ENCODE assay signal across 1 cellular context in genomic region chr5:134005415-134006118, GRCh38.
TF ChIP-seq lines count a peak whose summit lies in the region.

No MANE protein-coding gene starts in this region.

TF ChIP-seq in HepG2, 621 proteins besides CTCF, POLR2A, EP300 and RAD21 (continued from another document and continues in another):
- TF ChIP-seq KLF15 (CRISPR knock-in tag; IDR thresholded peaks at IDR 0.05; ENCODE audit: borderline replicate concordance) (no peak), ZNF570 (CRISPR knock-in tag; IDR thresholded peaks at IDR 0.05; ENCODE audit: borderline replicate concordance) (no peak), ZNF883 (CRISPR knock-in tag; IDR thresholded peaks at IDR 0.05; ENCODE audit: not compliant biosample characterization) (no peak), POGZ (CRISPR knock-in tag; IDR thresholded peaks at IDR 0.05) (no peak), KDM4B (CRISPR knock-in tag; IDR thresholded peaks at IDR 0.05) (no peak), ZNF891 (CRISPR knock-in tag; IDR thresholded peaks at IDR 0.05) (0 out of 2 replicates have a peak, but pooled peaks have one; percentile 56), ZNF326 (CRISPR knock-in tag; IDR thresholded peaks at IDR 0.05; ENCODE audit: borderline replicate concordance) (no peak), ZSCAN31 (CRISPR knock-in tag; IDR thresholded peaks at IDR 0.05; ENCODE audit: low read depth) (0 out of 2 replicates have a peak, but pooled peaks have one; percentile 5), ATF7 (IDR thresholded peaks at IDR 0.05) (no peak), ATF7 (CRISPR knock-in tag; IDR thresholded peaks at IDR 0.05) (peak; percentile 33; the same call in 1 of the 2 replicates), HIVEP1 (CRISPR knock-in tag; IDR thresholded peaks at IDR 0.05) (peak; percentile 61), ZNF251 (CRISPR knock-in tag; IDR thresholded peaks at IDR 0.05) (no peak), ZNF784 (CRISPR knock-in tag; IDR thresholded peaks at IDR 0.05; ENCODE audit: borderline replicate concordance) (no peak), RBAK (CRISPR knock-in tag; IDR thresholded peaks at IDR 0.05) (no peak), GLI4 (CRISPR knock-in tag; IDR thresholded peaks at IDR 0.05; ENCODE audit: borderline replicate concordance) (no peak), ZNF850 (CRISPR knock-in tag; conservative IDR thresholded peaks at IDR 0.05) (no peak), ZNF331 (CRISPR knock-in tag; IDR thresholded peaks at IDR 0.05) (no peak), HMGA1 (CRISPR knock-in tag; conservative IDR thresholded peaks at IDR 0.05) (no peak), MTERF4 (CRISPR knock-in tag; IDR thresholded peaks at IDR 0.05) (no peak), ATF4 (CRISPR knock-in tag; IDR thresholded peaks at IDR 0.05) (no peak), MXD1 (CRISPR knock-in tag; IDR thresholded peaks at IDR 0.05) (no peak), TOE1 (CRISPR knock-in tag; IDR thresholded peaks at IDR 0.05) (no peak), NONO (IDR thresholded peaks at IDR 0.05) (no peak), NONO (CRISPR knock-in tag; conservative IDR thresholded peaks at IDR 0.05) (no peak), CHCHD3 (CRISPR knock-in tag; IDR thresholded peaks at IDR 0.05) (no peak), IRX3 (CRISPR knock-in tag; IDR thresholded peaks at IDR 0.05; ENCODE audit: borderline replicate concordance, low read depth) (no peak), MAF1 (CRISPR knock-in tag; IDR thresholded peaks at IDR 0.05; ENCODE audit: borderline replicate concordance) (no peak), ZNF280B (CRISPR knock-in tag; IDR thresholded peaks at IDR 0.05; ENCODE audit: borderline replicate concordance) (no peak), ZNF354B (CRISPR knock-in tag; IDR thresholded peaks at IDR 0.05) (no peak), KLF9 (CRISPR knock-in tag; IDR thresholded peaks at IDR 0.05; ENCODE audit: low read depth) (no peak), GABPB1 (CRISPR knock-in tag; IDR thresholded peaks at IDR 0.05) (no peak), SOX6 (IDR thresholded peaks at IDR 0.05) (no peak), SOX6 (CRISPR knock-in tag; IDR thresholded peaks at IDR 0.05) (no peak; the same call in 1 of the 2 replicates), NRL (CRISPR knock-in tag; IDR thresholded peaks at IDR 0.05; ENCODE audit: borderline replicate concordance) (no peak), ZSCAN12 (CRISPR knock-in tag; IDR thresholded peaks at IDR 0.05) (no peak), ZNF224 (CRISPR knock-in tag; IDR thresholded peaks at IDR 0.05) (no peak), ZBTB7B (CRISPR knock-in tag; IDR thresholded peaks at IDR 0.05) (no peak), ZNF776 (CRISPR knock-in tag; IDR thresholded peaks at IDR 0.05) (peak; percentile 52; the same call in 1 of the 2 replicates), ZBTB20 (CRISPR knock-in tag; IDR thresholded peaks at IDR 0.05; ENCODE audit: borderline replicate concordance, low read depth) (0 out of 2 replicates have a peak, but pooled peaks have one; percentile 53), FOXJ3 (CRISPR knock-in tag; IDR thresholded peaks at IDR 0.05; ENCODE audit: borderline replicate concordance) (no peak), NR2F2 (IDR thresholded peaks at IDR 0.05; ENCODE audit: borderline replicate concordance, low read depth) (no peak), ZMAT3 (CRISPR knock-in tag; conservative IDR thresholded peaks at IDR 0.05) (no peak), MTF1 (CRISPR knock-in tag; IDR thresholded peaks at IDR 0.05) (no peak), CBX5 (CRISPR knock-in tag; IDR thresholded peaks at IDR 0.05; ENCODE audit: borderline replicate concordance) (no peak), MATR3 (CRISPR knock-in tag; IDR thresholded peaks at IDR 0.05) (no peak), SRSF4 (IDR thresholded peaks at IDR 0.05; ENCODE audit: low read depth, low read length, poor library complexity, severe bottlenecking) (no peak), GFI1 (CRISPR knock-in tag; IDR thresholded peaks at IDR 0.05; ENCODE audit: borderline replicate concordance) (no peak), ZNF234 (CRISPR knock-in tag; conservative IDR thresholded peaks at IDR 0.05) (no peak), ZNF510 (CRISPR knock-in tag; IDR thresholded peaks at IDR 0.05; ENCODE audit: low read depth) (no peak), ZNF777 (CRISPR knock-in tag; IDR thresholded peaks at IDR 0.05) (no peak), GPN1 (CRISPR knock-in tag; IDR thresholded peaks at IDR 0.05; ENCODE audit: borderline replicate concordance) (no peak), TGIF2 (CRISPR knock-in tag; IDR thresholded peaks at IDR 0.05) (no peak)
- TF ChIP-seq, protein P1, sequence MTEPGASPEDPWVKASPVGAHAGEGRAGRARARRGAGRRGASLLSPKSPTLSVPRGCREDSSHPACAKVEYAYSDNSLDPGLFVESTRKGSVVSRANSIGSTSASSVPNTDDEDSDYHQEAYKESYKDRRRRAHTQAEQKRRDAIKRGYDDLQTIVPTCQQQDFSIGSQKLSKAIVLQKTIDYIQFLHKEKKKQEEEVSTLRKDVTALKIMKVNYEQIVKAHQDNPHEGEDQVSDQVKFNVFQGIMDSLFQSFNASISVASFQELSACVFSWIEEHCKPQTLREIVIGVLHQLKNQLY (CRISPR knock-in tag; IDR thresholded peaks at IDR 0.05), result no peak
- TF ChIP-seq, protein P2, sequence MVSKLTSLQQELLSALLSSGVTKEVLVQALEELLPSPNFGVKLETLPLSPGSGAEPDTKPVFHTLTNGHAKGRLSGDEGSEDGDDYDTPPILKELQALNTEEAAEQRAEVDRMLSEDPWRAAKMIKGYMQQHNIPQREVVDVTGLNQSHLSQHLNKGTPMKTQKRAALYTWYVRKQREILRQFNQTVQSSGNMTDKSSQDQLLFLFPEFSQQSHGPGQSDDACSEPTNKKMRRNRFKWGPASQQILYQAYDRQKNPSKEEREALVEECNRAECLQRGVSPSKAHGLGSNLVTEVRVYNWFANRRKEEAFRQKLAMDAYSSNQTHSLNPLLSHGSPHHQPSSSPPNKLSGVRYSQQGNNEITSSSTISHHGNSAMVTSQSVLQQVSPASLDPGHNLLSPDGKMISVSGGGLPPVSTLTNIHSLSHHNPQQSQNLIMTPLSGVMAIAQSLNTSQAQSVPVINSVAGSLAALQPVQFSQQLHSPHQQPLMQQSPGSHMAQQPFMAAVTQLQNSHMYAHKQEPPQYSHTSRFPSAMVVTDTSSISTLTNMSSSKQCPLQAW (CRISPR knock-in tag; IDR thresholded peaks at IDR 0.05), result 0 out of 2 replicates have a peak, but pooled peaks have one; percentile 39
- TF ChIP-seq, protein P3, sequence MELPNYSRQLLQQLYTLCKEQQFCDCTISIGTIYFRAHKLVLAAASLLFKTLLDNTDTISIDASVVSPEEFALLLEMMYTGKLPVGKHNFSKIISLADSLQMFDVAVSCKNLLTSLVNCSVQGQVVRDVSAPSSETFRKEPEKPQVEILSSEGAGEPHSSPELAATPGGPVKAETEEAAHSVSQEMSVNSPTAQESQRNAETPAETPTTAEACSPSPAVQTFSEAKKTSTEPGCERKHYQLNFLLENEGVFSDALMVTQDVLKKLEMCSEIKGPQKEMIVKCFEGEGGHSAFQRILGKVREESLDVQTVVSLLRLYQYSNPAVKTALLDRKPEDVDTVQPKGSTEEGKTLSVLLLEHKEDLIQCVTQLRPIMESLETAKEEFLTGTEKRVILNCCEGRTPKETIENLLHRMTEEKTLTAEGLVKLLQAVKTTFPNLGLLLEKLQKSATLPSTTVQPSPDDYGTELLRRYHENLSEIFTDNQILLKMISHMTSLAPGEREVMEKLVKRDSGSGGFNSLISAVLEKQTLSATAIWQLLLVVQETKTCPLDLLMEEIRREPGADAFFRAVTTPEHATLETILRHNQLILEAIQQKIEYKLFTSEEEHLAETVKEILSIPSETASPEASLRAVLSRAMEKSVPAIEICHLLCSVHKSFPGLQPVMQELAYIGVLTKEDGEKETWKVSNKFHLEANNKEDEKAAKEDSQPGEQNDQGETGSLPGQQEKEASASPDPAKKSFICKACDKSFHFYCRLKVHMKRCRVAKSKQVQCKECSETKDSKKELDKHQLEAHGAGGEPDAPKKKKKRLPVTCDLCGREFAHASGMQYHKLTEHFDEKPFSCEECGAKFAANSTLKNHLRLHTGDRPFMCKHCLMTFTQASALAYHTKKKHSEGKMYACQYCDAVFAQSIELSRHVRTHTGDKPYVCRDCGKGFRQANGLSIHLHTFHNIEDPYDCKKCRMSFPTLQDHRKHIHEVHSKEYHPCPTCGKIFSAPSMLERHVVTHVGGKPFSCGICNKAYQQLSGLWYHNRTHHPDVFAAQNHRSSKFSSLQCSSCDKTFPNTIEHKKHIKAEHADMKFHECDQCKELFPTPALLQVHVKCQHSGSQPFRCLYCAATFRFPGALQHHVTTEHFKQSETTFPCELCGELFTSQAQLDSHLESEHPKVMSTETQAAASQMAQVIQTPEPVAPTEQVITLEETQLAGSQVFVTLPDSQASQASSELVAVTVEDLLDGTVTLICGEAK (IDR thresholded peaks at IDR 0.05), result no peak
- TF ChIP-seq, protein P3 (CRISPR knock-in tag; IDR thresholded peaks at IDR 0.05), result peak; percentile 6; the same call in 1 of the 2 replicates
- TF ChIP-seq, protein P4, sequence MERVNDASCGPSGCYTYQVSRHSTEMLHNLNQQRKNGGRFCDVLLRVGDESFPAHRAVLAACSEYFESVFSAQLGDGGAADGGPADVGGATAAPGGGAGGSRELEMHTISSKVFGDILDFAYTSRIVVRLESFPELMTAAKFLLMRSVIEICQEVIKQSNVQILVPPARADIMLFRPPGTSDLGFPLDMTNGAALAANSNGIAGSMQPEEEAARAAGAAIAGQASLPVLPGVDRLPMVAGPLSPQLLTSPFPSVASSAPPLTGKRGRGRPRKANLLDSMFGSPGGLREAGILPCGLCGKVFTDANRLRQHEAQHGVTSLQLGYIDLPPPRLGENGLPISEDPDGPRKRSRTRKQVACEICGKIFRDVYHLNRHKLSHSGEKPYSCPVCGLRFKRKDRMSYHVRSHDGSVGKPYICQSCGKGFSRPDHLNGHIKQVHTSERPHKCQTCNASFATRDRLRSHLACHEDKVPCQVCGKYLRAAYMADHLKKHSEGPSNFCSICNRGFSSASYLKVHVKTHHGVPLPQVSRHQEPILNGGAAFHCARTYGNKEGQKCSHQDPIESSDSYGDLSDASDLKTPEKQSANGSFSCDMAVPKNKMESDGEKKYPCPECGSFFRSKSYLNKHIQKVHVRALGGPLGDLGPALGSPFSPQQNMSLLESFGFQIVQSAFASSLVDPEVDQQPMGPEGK (CRISPR knock-in tag; IDR thresholded peaks at IDR 0.05), result no peak
